Comparison of ENCODE assay signal across 1 cellular context in genomic region chr4:38889143-38889542, GRCh38.
TF ChIP-seq lines count a peak whose summit lies in the region.

No MANE protein-coding gene starts in this region.

TF ChIP-seq in HepG2, 621 proteins besides CTCF, POLR2A, EP300 and RAD21 (continued from another document):
- TF ChIP-seq ATF3 (CRISPR knock-in tag; IDR thresholded peaks at IDR 0.05) (peak; percentile 61; the same call in 1 of the 2 replicates), TRIM22 (IDR thresholded peaks at IDR 0.05) (no peak), ZNF143 (CRISPR knock-in tag; IDR thresholded peaks at IDR 0.05) (no peak), MAFK (conservative IDR thresholded peaks at IDR 0.05 in 1 of 2, IDR thresholded peaks at IDR 0.05 in 1 of 2; ENCODE audit: low read length in 2 of 2) (peak; percentile 73 to 83)
